ENCODE assay signal across 8 cellular contexts in the genomic region with DNA sequence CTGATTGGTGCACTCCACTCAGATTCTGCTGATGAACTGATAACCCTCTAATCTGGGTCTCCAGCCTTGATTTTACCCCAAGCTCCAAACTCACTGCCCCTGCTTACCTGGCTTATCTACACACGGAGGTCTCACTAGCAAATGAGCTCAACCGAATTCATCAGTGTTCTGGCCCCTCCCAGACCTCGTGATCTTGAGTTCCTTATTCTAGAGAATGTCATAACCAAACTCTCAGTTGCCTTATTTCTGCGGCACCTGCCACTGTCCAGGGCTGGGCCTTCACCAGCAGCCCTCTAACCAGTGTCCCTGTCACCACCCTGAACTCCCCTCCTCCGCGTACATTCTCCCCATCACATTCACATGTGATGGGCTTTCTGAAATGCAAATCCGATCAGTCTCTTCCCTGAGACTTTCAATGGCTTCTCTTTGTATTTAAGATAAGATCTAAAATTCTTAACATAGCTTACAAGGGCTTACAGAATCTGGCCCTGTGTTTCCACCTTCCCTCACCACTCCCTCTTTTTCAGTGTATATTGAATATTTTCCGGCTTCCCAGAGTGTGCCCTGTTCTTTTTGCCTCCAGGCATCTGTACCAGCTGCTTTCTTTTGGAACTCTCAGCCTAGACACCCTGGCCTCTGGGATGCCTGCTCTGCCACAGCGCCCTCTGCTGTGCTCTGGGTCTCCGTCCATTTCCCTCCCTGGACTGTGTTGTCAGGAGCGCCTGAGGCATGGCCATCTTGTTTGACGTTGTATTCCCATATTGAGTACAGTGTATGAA. TPM values are rescaled to one million over a fixed set of nuclear protein-coding genes. Genes with fewer than 3 reads are reported as not detected.
DNase-seq lines count a peak whose midpoint lies in the region; ATAC-seq and TF ChIP-seq lines count a peak whose summit lies in the region.

No MANE protein-coding gene starts in this region.

- H3K27ac ChIP-seq in HUES64 (ENCODE audit: low read depth, low read length): peak overlapping the region; percentile 43; the same call in 1 of the 2 replicates
- no peak overlapping the region for H3K27ac ChIP-seq in WERI-Rb-1

- H3K9me3 ChIP-seq in HUES64 (ENCODE audit: insufficient read depth, low read depth, low read length) (no peaks in the 10 kb centered on the region), WERI-Rb-1 (ENCODE audit: severe bottlenecking) (no peaks in the 10 kb centered on the region)

- H3K36me3 Mint-ChIP-seq in memory B cell: no peaks in the 10 kb centered on the region

- DNase-seq in GM12865 (ENCODE audit: low read depth): peak; percentile 86
- peak; percentile 31 for DNase-seq in WERI-Rb-1
- peak; percentile 65 for DNase-seq in choroid plexus epithelial cell (ENCODE audit: low read depth)
- peak; percentile 54 to 62 for DNase-seq in memory B cell (ENCODE audit: low spot score in 2 of 2)
- peak; percentile 19 for DNase-seq in stimulated activated naive CD4-positive, alpha-beta T cell treated with Interleukin-2 at 50 U/mL for 16 hours (lab: John Stamatoyannopoulos, UW)
- no peak for DNase-seq in T1000 (lab: John Stamatoyannopoulos, UW)

- peak overlapping the region; percentile 76 for H3K4me3 Mint-ChIP-seq in memory B cell

- WGBS in HUES64: 44% methylated on average over 12 of the region's 12 CpGs

- H3K27me3 Mint-ChIP-seq in memory B cell: no peaks in the 10 kb centered on the region

- peak; percentile 51 for ATAC-seq in GM21576 (IDR thresholded peaks at IDR 0.05; ENCODE audit: unreplicated experiment)
- ATAC-seq in memory B cell (ENCODE audit: low read depth): peak; percentile 87

- no peaks in the 10 kb centered on the region for H3K9me3 Mint-ChIP-seq in memory B cell

- H3K4me3 ChIP-seq in GM12865 (ENCODE audit: low read depth, low read length) (peak overlapping the region; percentile 55), HUES64 (ENCODE audit: low read length) (no peak overlapping the region), WERI-Rb-1 (ENCODE audit: low read depth, low read length) (no peak overlapping the region), choroid plexus epithelial cell (ENCODE audit: low read depth, low read length) (no peak overlapping the region)

- H3K27me3 ChIP-seq in HUES64 (ENCODE audit: insufficient read depth, low read length) (no peaks in the 10 kb centered on the region), WERI-Rb-1 (ENCODE audit: insufficient read depth, low read depth, severe bottlenecking) (no peaks in the 10 kb centered on the region)

- H3K36me3 ChIP-seq in HUES64 (ENCODE audit: insufficient read depth, low read length) (no peaks in the 10 kb centered on the region; the same call in 1 of the 2 replicates), WERI-Rb-1 (peaks cover 3% of the 10 kb centered on the region)

- no peak overlapping the region for H3K9ac ChIP-seq in HUES64 (ENCODE audit: low read depth, low read length)

- TF ChIP-seq CTCF in GM12865 (IDR thresholded peaks at IDR 0.05; ENCODE audit: insufficient read depth, low read depth, low read length, missing control alignments) (peak; percentile 84), WERI-Rb-1 (IDR thresholded peaks at IDR 0.05; ENCODE audit: low read depth, low read length) (peak; percentile 76), choroid plexus epithelial cell (conservative IDR thresholded peaks at IDR 0.05; ENCODE audit: low read depth, low read length) (peak; percentile 75)

- H3K4me1 ChIP-seq in HUES64 (ENCODE audit: insufficient read depth, low read length): peaks cover 55% of the 10 kb centered on the region

- peak overlapping the region; percentile 86 for H3K27ac Mint-ChIP-seq in memory B cell

- H3K4me1 Mint-ChIP-seq in memory B cell: peaks cover 24% of the 10 kb centered on the region

RNA-seq across cellular contexts. Expression of a gene that starts 31.1 kb away (rescaled TPM):
- 21.8 TPM for polyA plus RNA-seq in HUES64 (2013, experiment 1 of 2)
- 21.0 TPM for polyA plus RNA-seq in HUES64 (2013, experiment 2 of 2)
